ENCODE assay signal across 8 cellular contexts in the genomic region with DNA sequence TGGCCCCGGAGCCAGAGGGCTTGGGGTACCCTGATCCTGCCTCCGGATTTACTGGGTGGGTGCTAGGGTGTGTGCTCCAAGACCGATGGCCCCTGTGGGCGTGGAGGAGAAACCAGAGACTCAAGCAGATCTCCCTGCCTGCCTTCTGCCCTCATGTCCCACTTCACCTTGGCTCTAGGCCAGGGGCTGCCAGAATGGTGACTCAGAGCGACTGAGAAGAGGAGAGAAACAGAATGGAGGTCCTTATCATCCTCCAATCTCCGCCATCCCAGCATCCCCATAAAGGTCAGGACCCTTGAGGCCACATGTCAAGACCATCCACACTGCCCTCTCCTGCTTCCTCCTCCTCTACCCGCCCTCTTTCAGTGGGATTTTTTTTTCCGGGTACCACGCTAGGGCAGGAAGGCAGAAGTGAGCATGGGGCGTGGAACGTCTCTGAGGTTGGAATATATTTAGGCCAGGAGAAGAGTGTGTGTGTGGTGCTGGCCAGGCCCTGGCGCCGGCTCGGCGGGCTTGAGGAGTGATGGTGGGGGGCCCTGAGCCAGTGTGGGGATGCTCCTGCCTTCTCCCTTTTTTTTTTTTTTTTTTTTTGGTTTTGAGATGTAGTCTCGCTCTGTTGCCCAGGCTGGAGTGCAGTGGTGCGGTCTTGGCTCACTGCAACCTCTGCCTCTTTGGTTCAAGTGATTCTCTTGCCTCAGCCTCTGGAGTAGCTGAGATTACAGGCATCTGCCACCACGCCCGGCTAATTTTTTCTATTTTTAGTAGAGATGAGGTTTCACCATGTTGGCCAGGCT. TPM values are rescaled to one million over a fixed set of nuclear protein-coding genes. Genes with fewer than 3 reads are reported as not detected.
A peak's percentile ranks its signal among the peaks of the same experiment; 100 is the strongest.
DNase-seq lines count a peak whose midpoint lies in the region; ATAC-seq and TF ChIP-seq lines count a peak whose summit lies in the region.

No MANE protein-coding gene starts in this region.

- H3K27ac ChIP-seq in A673 (ENCODE audit: low read depth, low read length, poor library complexity, severe bottlenecking), result peak overlapping the region; percentile 55

- H3K4me1 ChIP-seq in A673 (ENCODE audit: insufficient read depth, low read length, poor library complexity, severe bottlenecking), result peaks cover 26% of the 10 kb centered on the region
- H3K4me1 ChIP-seq in adipocyte (ENCODE audit: control insufficient read depth, insufficient read depth, low read length), result peaks cover 33% of the 10 kb centered on the region

- H3K27me3 ChIP-seq in A673 (replicated peaks; ENCODE audit: insufficient read depth, low read depth, low read length, poor library complexity) (no peaks in the 10 kb centered on the region), adipocyte (replicated peaks; ENCODE audit: control insufficient read depth, insufficient read depth, low read length) (no peaks in the 10 kb centered on the region)

- POLR2A ChIA-PET in A673 (lab: Charles Lee; ENCODE audit: low non-redundant PET) (no interaction called here), HEK293T (lab: Yijun Ruan, JAX) (no interaction called here)

- no peaks in the 10 kb centered on the region for H3K9me3 ChIP-seq in A673 (ENCODE audit: low read depth, low read length, poor library complexity, severe bottlenecking)
- no peaks in the 10 kb centered on the region for H3K9me3 ChIP-seq in adipocyte (ENCODE audit: control insufficient read depth, low read length)

- intact Hi-C loops in A673 (cut with micrococcal nuclease; ENCODE audit: unreplicated experiment), result no loop called here

- TF ChIP-seq CTCF in A673 (conservative IDR thresholded peaks at IDR 0.05; ENCODE audit: low read depth, low read length) (no peak), GM10266 (IDR thresholded peaks at IDR 0.05; ENCODE audit: control insufficient read depth, insufficient read depth, low read depth, missing control alignments) (no peak)

- DNase-seq in A673 (ENCODE audit: low spot score) (peak; percentile 84), HEK293T (ENCODE audit: extremely low spot score) (peak; percentile 15), T-helper 1 cell (peak; percentile 36 to 60 (median 58)), adipocyte (ENCODE audit: low read depth) (peak; percentile 89), hepatic stellate cell (ENCODE audit: low spot score) (peak; percentile 90), GM10266 (ENCODE audit: extremely low spot score) (no peak)
- peak; percentile 73 for DNase-seq in stimulated activated CD4-positive, alpha-beta T cell treated with anti-CD3 and anti-CD28 coated beads, Interleukin-12 subunit alpha, Interleukin-12 subunit beta, amount 100 ng/mL, for 4 hours

- CTCF ChIA-PET in A673 (lab: Charles Lee) (no interaction called here), HEK293T (lab: Yijun Ruan, JAX) (interaction anchor here (0.6 to 0.7 kb wide), 2 partner anchors 9 to 40 kb away, joined by 3 to 4 read pairs; no protein-coding TSS in a partner anchor)

- BruUV-seq in A673 (replicated peaks; lab: Mats Ljungman, UMichigan), result no TSS peak

- peak overlapping the region; percentile 79 for H3K9ac ChIP-seq in adipocyte (ENCODE audit: low read length)

- H3K4me3 ChIP-seq in A673 (ENCODE audit: low read depth, low read length, poor library complexity, severe bottlenecking) (no peak overlapping the region), adipocyte (ENCODE audit: low read length) (peak overlapping the region; percentile 59)

- H3K36me3 ChIP-seq in A673 (ENCODE audit: insufficient read depth, low read length, poor library complexity, severe bottlenecking) (no peaks in the 10 kb centered on the region), adipocyte (ENCODE audit: control insufficient read depth, insufficient read depth, low read length, severe bottlenecking) (no peaks in the 10 kb centered on the region)

- ATAC-seq in HG02852 (IDR thresholded peaks at IDR 0.05; ENCODE audit: unreplicated experiment), result no peak

TF ChIP-seq in HEK293T, 16 proteins besides CTCF, POLR2A, EP300 and RAD21:
- TF ChIP-seq SUZ12 (IDR thresholded peaks at IDR 0.05) (no peak), TARDBP (IDR thresholded peaks at IDR 0.05) (no peak), FOXM1 (IDR thresholded peaks at IDR 0.05; ENCODE audit: borderline replicate concordance) (no peak), BHLHE40 (IDR thresholded peaks at IDR 0.05; ENCODE audit: borderline replicate concordance) (no peak), HDGF (IDR thresholded peaks at IDR 0.05; ENCODE audit: borderline replicate concordance) (no peak), SP1 (IDR thresholded peaks at IDR 0.05) (no peak), ZNF384 (IDR thresholded peaks at IDR 0.05) (no peak), FOXK2 (IDR thresholded peaks at IDR 0.05) (no peak), LEF1 (IDR thresholded peaks at IDR 0.05; ENCODE audit: borderline replicate concordance) (no peak), CTBP1 (IDR thresholded peaks at IDR 0.05; ENCODE audit: borderline replicate concordance) (no peak), ELF4 (IDR thresholded peaks at IDR 0.05) (no peak), NFRKB (IDR thresholded peaks at IDR 0.05) (no peak), ARNT (IDR thresholded peaks at IDR 0.05) (no peak), FOXA1 (IDR thresholded peaks at IDR 0.05) (no peak), L3MBTL2 (conservative IDR thresholded peaks at IDR 0.05) (no peak)
- TF ChIP-seq, protein P1, sequence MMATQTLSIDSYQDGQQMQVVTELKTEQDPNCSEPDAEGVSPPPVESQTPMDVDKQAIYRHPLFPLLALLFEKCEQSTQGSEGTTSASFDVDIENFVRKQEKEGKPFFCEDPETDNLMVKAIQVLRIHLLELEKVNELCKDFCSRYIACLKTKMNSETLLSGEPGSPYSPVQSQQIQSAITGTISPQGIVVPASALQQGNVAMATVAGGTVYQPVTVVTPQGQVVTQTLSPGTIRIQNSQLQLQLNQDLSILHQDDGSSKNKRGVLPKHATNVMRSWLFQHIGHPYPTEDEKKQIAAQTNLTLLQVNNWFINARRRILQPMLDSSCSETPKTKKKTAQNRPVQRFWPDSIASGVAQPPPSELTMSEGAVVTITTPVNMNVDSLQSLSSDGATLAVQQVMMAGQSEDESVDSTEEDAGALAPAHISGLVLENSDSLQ (IDR thresholded peaks at IDR 0.05), result no peak

RNA-seq across cellular contexts. Expression of gene IER2, which starts 22.3 kb away (rescaled TPM):
- 148 and 164 TPM in 2 replicates for total RNA-seq in A673 (2021)

RNA-seq across cellular contexts. Expression of gene STX10, which starts 22.4 kb away (rescaled TPM):
- 63.3 and 69.5 TPM in 2 replicates for total RNA-seq in A673 (2021)

RNA-seq across cellular contexts. Expression of gene NACC1, which starts 54.5 kb away (rescaled TPM):
- 119 and 126 TPM in 2 replicates for total RNA-seq in A673 (2021)

RNA-seq across cellular contexts. Expression of gene TRMT1, which starts 56.0 kb away (rescaled TPM):
- total RNA-seq in A673 (2021), result 85.7 and 109 TPM in 2 replicates
